Comparison of ENCODE assay signal across 9 cellular contexts in the genomic region with DNA sequence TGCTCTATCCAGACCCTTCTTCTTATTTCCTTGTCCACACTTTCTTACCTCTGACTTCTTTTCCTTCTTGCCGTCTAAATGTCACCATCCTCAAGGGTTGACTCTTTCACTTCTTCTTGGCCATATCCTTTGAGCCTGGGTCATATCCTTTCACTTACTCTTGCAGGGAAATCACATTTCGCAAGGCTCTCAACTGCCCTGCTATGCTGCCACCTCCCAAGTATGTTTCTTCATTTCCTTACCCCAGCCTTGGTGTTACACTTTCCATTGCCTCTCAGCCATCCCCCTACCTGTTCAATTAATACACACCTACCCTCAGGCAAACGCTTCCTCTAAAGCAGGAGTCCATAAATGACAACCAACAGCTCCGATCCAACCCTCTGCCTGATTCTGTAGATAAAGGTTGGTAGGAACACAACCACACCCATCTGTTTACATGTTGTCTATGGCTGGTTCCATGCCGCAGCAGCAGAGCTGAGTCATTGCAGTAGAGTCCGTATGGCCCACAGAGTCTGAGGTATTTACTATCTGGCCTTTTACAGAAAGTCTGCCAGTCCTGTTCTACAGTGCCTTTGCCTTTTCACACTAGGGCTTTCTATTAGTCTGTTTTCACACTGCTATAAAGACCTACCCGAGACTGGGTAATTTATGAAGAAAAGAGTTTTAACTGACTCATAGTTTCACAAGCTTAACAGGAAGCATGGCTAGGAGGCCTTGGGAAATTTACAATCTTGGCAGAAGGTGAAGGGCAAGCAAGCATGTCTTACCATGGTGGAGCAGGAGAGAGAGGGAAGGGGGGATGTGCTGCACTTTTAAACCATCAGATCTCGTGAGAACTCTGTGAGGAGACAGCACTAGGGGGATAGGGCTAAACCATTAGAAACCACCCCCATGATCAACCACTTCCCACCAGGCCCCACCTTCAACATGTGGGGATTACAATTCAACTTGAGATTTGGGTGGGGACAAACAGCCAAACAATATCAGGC.
A peak's percentile ranks its signal among the peaks of the same experiment; 100 is the strongest.
DNase-seq lines count a peak whose midpoint lies in the region; ATAC-seq and TF ChIP-seq lines count a peak whose summit lies in the region.
"Had no signal": no experiment of that assay in that cellular context is flagged by ENCODE, and none has a peak within 500 bp of the region (broad histone marks: within the 10 kb centered on the region; RNA-seq: fewer than 3 reads in every experiment).

No MANE protein-coding gene starts in this region.

- no peak overlapping the region for H2BK120ac ChIP-seq in mesenchymal stem cell (ENCODE audit: low read depth, low read length)

- H3K4me1 ChIP-seq in mesenchymal stem cell (ENCODE audit: control insufficient read depth, insufficient read depth, low read depth, low read length) (no peaks in the 10 kb centered on the region), PC-3 (ENCODE audit: insufficient read depth, low read length) (no peaks in the 10 kb centered on the region)

- no TSS peak for BruUV-seq in PC-3 (replicated peaks; lab: Mats Ljungman, UMichigan)

- no peak overlapping the region for H2BK12ac ChIP-seq in mesenchymal stem cell (ENCODE audit: low read length in 2 of 2)

- in situ Hi-C loops in GM13976 (cut with MboI; ENCODE audit: low sequenced_read_pairs, unreplicated experiment) = no loop called here

- H3K9me3 ChIP-seq in mesenchymal stem cell (ENCODE audit: control insufficient read depth, low read length) (no peaks in the 10 kb centered on the region), PC-3 (ENCODE audit: low read length) (no peaks in the 10 kb centered on the region)

- no peak overlapping the region for H3K27ac ChIP-seq in mesenchymal stem cell (ENCODE audit: low read length, poor library complexity, severe bottlenecking)
- H3K27ac ChIP-seq in PC-3 (ENCODE audit: low read length) = no peak overlapping the region

- peak; percentile 53 to 65 for ATAC-seq in activated CD4-positive, CD25-positive, alpha-beta regulatory T cell treated with anti-CD3 and anti-CD28 coated beads, Interleukin-2, amount 50 U/mL, for 24 hours
- ATAC-seq in HG02678 (IDR thresholded peaks at IDR 0.05; ENCODE audit: unreplicated experiment) = peak; percentile 43
- no peak for ATAC-seq in PC-3

- POLR2A ChIA-PET in PC-3 (lab: Charles Lee; ENCODE audit: unreplicated experiment) = no interaction called here

- H3K14ac ChIP-seq in mesenchymal stem cell (ENCODE audit: low read length in 2 of 2) = no peak overlapping the region

- H4K91ac ChIP-seq in mesenchymal stem cell (ENCODE audit: low read length) = no peak overlapping the region

- H3K9ac ChIP-seq in mesenchymal stem cell (ENCODE audit: low read length) (no peak overlapping the region), PC-3 (ENCODE audit: low read length) (no peak overlapping the region)

- WGBS in mesenchymal stem cell = 72% methylated on average over 7 of the region's 8 CpGs

- no peaks in the 10 kb centered on the region for H3K9me2 ChIP-seq in PC-3 (replicated peaks; ENCODE audit: low read length)

- H4K8ac ChIP-seq in mesenchymal stem cell (ENCODE audit: low read length) = no peak overlapping the region

- H3K4me3 ChIP-seq in mesenchymal stem cell (ENCODE audit: insufficient read depth in 1 of 2, low read depth in 1 of 2, low read length in 2 of 2) (no peak overlapping the region), PC-3 (ENCODE audit: low read length) (no peak overlapping the region)

- no peaks in the 10 kb centered on the region for H3K79me1 ChIP-seq in mesenchymal stem cell (replicated peaks; ENCODE audit: low read length, poor library complexity, severe bottlenecking)

- no peaks in the 10 kb centered on the region for H3K79me2 ChIP-seq in PC-3 (ENCODE audit: low read length)

- H3K27me3 ChIP-seq in mesenchymal stem cell (ENCODE audit: control insufficient read depth in 1 of 2, insufficient read depth in 1 of 2, low read length in 2 of 2) (peaks cover 0 to 4% of the 10 kb centered on the region in 2 experiments), PC-3 (ENCODE audit: low read length) (peaks cover 19% of the 10 kb centered on the region; the same call in 1 of the 2 replicates)

- CTCF ChIA-PET in PC-3 (lab: Charles Lee) = no interaction called here

- H2AFZ ChIP-seq in mesenchymal stem cell (ENCODE audit: low read depth, low read length) = no peak overlapping the region
- no peak overlapping the region for H2AFZ ChIP-seq in PC-3 (ENCODE audit: low read length)

- peaks cover 19% of the 10 kb centered on the region for H3K4me1 Mint-ChIP-seq in CD14-positive monocyte

- H3K27ac Mint-ChIP-seq in CD14-positive monocyte = no peak overlapping the region

- H4K20me1 ChIP-seq in PC-3 (ENCODE audit: low read length) = no peaks in the 10 kb centered on the region

- H2BK5ac ChIP-seq in mesenchymal stem cell (ENCODE audit: low read depth, low read length, poor library complexity, severe bottlenecking) = no peak overlapping the region

- peaks cover 16 to 33% (median 19%) of the 10 kb centered on the region in 7 donors for H3K9me3 Mint-ChIP-seq in CD14-positive monocyte

- H3K36me3 ChIP-seq in mesenchymal stem cell (ENCODE audit: control insufficient read depth in 1 of 2, insufficient read depth in 2 of 2, low read depth in 1 of 2, low read length in 2 of 2) = no peaks in the 10 kb centered on the region
- no peaks in the 10 kb centered on the region for H3K36me3 ChIP-seq in PC-3 (ENCODE audit: low read depth, low read length)

- H3K4ac ChIP-seq in mesenchymal stem cell (ENCODE audit: low read depth in 1 of 2, low read length in 2 of 2) = no peak overlapping the region

- TF ChIP-seq CTCF in CD14-positive monocyte (IDR thresholded peaks at IDR 0.05) (no peak), PC-3 (conservative IDR thresholded peaks at IDR 0.05; ENCODE audit: low read depth, low read length) (no peak), GM13976 (IDR thresholded peaks at IDR 0.05; ENCODE audit: borderline replicate concordance, control extremely low read depth, extremely low read depth, insufficient read depth, missing control alignments) (no peak)

- no peak overlapping the region for H2BK15ac ChIP-seq in mesenchymal stem cell (ENCODE audit: low read depth, poor library complexity, severe bottlenecking)

- no peak overlapping the region for H3K4me3 Mint-ChIP-seq in CD14-positive monocyte

- peaks cover 0 to 2% (median 0%) of the 10 kb centered on the region in 3 donors for H3K27me3 Mint-ChIP-seq in CD14-positive monocyte (ENCODE audit: low read depth in 3 of 3)

- no peak overlapping the region for H3K18ac ChIP-seq in mesenchymal stem cell (ENCODE audit: low read depth in 1 of 2, low read length in 2 of 2)

- peaks cover 11 to 12% of the 10 kb centered on the region in 2 donors for H3K36me3 Mint-ChIP-seq in CD14-positive monocyte

- intact Hi-C loops in CD14-positive monocyte (cut with micrococcal nuclease) = no loop called here
- intact Hi-C loops in PC-3 (cut with micrococcal nuclease) = no loop called here

- DNase-seq in activated CD4-positive, CD25-positive, alpha-beta regulatory T cell (lab: John Stamatoyannopoulos, UW) = no peak
- peak; percentile 94 for DNase-seq in SIG-M5 treated with dmso at 0.1 percent for 504 hours (lab: John Stamatoyannopoulos, UW; ENCODE audit: unreplicated experiment)
- peak; percentile 25 for DNase-seq in mesenchymal stem cell
- DNase-seq in CD14-positive monocyte (ENCODE audit: low spot score) = no peak
- DNase-seq in PC-3 = no peak
- DNase-seq in GM13976 (ENCODE audit: low spot score) = no peak
- DNase-seq: NCI-H1694 had no signal

- no peak overlapping the region for H3K23ac ChIP-seq in mesenchymal stem cell (ENCODE audit: low read length in 2 of 2)

- H2AK5ac ChIP-seq in mesenchymal stem cell (ENCODE audit: low read length, severe bottlenecking) = no peak overlapping the region

- H3K4me2 ChIP-seq in mesenchymal stem cell (ENCODE audit: low read length, poor library complexity, severe bottlenecking) (no peak overlapping the region), PC-3 (ENCODE audit: low read length) (no peak overlapping the region)

- H3F3A ChIP-seq in PC-3 (ENCODE audit: low read length, unreplicated experiment) = no peaks in the 10 kb centered on the region

Comparison
In these comparisons a context has a peak if more than half of its experiments do, and no peak if none do; other contexts are left out.
1. DNase-seq: peak in SIG-M5 treated with dmso at 0.1 percent for 504 hours (single experiment) and mesenchymal stem cell (single experiment); none in activated CD4-positive, CD25-positive, alpha-beta regulatory T cell (0 of 4), CD14-positive monocyte (single experiment), PC-3 (single experiment) and GM13976 (single experiment).